ENCODE assay signal across 8 cellular contexts in the genomic region with DNA sequence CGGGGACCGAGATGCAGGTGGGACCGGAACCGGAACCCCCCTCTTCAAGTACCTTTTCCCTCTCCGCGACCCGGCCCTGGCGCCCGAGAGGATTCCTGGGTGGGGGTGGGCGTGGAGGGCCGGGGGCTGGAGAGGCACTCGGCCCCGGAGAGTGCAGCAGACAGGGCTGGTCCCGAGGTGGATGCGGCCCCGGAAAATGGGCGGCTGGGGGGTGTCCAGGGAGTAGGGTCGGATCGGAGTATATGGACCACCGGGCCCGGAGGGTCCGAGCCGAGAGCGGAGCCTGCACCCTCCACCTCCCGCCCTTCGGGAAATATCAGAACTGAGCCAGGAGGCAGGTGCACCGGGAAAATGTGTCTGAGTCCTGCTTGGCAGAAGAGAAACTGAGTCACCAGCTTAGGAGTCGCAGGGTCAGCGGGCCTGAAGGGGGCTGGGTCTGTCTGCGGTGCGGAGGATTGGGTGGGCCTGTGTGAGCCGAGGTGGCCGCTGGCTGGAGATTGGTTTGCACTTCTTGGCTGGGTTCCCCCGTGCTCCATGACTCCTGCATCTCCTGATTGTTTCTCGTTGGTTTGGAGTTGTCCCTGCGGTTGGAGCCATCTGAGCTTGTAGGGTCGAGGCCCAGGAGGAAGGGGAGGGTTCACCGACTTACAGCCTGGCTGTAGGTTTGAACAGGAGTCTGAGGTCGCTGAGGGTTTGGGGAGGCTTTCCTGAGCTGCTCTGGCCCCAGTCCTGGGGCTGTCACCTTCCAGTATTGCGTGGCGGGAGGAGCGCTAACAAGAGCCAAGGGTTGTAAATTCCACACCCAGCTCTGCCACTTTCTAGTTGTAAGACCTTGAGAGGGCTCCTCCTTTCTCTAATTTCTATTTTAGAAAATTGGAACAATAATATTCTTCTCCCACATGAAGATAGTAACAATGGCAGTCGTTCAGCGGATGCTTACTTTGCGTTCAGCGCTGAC. TPM values are rescaled to one million over a fixed set of nuclear protein-coding genes. Genes with fewer than 3 reads are reported as not detected.
DNase-seq lines count a peak whose midpoint lies in the region; ATAC-seq and TF ChIP-seq lines count a peak whose summit lies in the region.

No MANE protein-coding gene starts in this region.

- 0 out of 2 replicates have a peak, but pooled peaks cover 4% of the 10 kb centered on the region for H3K36me3 ChIP-seq in ACC112 (ENCODE audit: insufficient read depth, low read length)
- H3K36me3 ChIP-seq in parathyroid adenoma (ENCODE audit: control insufficient read depth, insufficient read depth, low read length), result no peaks in the 10 kb centered on the region

- TF ChIP-seq CTCF in foreskin keratinocyte (conservative IDR thresholded peaks at IDR 0.05) (no peak), parathyroid adenoma (IDR thresholded peaks at IDR 0.05) (no peak)

- no peaks in the 10 kb centered on the region for H3K9me3 ChIP-seq in parathyroid adenoma (ENCODE audit: control insufficient read depth, low read length)

- H3K4me1 ChIP-seq in ACC112 (ENCODE audit: control insufficient read depth, insufficient read depth, low read length, unreplicated experiment) (peaks cover 14% of the 10 kb centered on the region), foreskin keratinocyte (no peaks in the 10 kb centered on the region), parathyroid adenoma (no peaks in the 10 kb centered on the region)

- H3K27ac ChIP-seq in ACC112 (ENCODE audit: low read depth, low read length), result peak overlapping the region; percentile 80
- H3K27ac ChIP-seq in foreskin keratinocyte, result peak overlapping the region; percentile 91
- H3K27ac ChIP-seq in parathyroid adenoma, result peak overlapping the region; percentile 99

- H3K4me2 ChIP-seq in parathyroid adenoma (ENCODE audit: low read length), result peak overlapping the region; percentile 78

- H2AFZ ChIP-seq in ACC112 (ENCODE audit: low read length, unreplicated experiment), result peak overlapping the region; percentile 44
- H2AFZ ChIP-seq in parathyroid adenoma, result peak overlapping the region; percentile 100

- peak; percentile 23 for DNase-seq in activated CD4-positive, alpha-beta T cell treated with anti-CD3 and anti-CD28 coated beads, Interleukin-2, amount 50 U/mL, for 1 hour
- DNase-seq in foreskin keratinocyte (peak in 1 of 2 donors; percentile 17), iPS-NIHi7 (ENCODE audit: extremely low spot score) (no peak), NCI-H526 (lab: John Stamatoyannopoulos, UW) (no peak)

- H3K4me3 ChIP-seq in ACC112 (ENCODE audit: low read depth, low read length), result peak overlapping the region; percentile 91
- H3K4me3 ChIP-seq in parathyroid adenoma (ENCODE audit: low read depth, low read length), result peak overlapping the region; percentile 79

- H3K27me3 ChIP-seq in ACC112 (ENCODE audit: insufficient read depth, low read length), result no peaks in the 10 kb centered on the region
- H3K27me3 ChIP-seq in foreskin keratinocyte, result no peaks in the 10 kb centered on the region
- H3K27me3 ChIP-seq in parathyroid adenoma (ENCODE audit: control insufficient read depth, insufficient read depth, low read length), result no peaks in the 10 kb centered on the region

- ATAC-seq in GM21381 (IDR thresholded peaks at IDR 0.05; ENCODE audit: unreplicated experiment) (peak; percentile 4), foreskin keratinocyte (no peak), GM19452 (IDR thresholded peaks at IDR 0.05; ENCODE audit: unreplicated experiment) (no peak)

- H3K9ac ChIP-seq in parathyroid adenoma, result peak overlapping the region; percentile 98

- H3K79me2 ChIP-seq in ACC112 (ENCODE audit: control insufficient read depth, insufficient read depth, low read length, unreplicated experiment), result peaks cover 34% of the 10 kb centered on the region
- no peaks in the 10 kb centered on the region for H3K79me2 ChIP-seq in parathyroid adenoma

RNA-seq across cellular contexts. Expression of a gene that starts 0.6 kb away (rescaled TPM):
- total RNA-seq in foreskin keratinocyte, result 21.4 and 22.2 TPM in 2 replicates
- polyA plus RNA-seq in foreskin keratinocyte, result 21.7 and 24.1 TPM in 2 replicates

RNA-seq across cellular contexts. Expression of a gene that starts 14.1 kb away (rescaled TPM):
- total RNA-seq in foreskin keratinocyte, result 0.21 and 0.24 TPM in 2 replicates
- 0.27 and 0.57 TPM in 2 replicates for polyA plus RNA-seq in foreskin keratinocyte

RNA-seq across cellular contexts. Expression of a gene that starts 18.1 kb away (rescaled TPM):
- total RNA-seq in foreskin keratinocyte, result 169 and 192 TPM in 2 replicates
- 325 and 344 TPM in 2 replicates for polyA plus RNA-seq in foreskin keratinocyte

RNA-seq across cellular contexts. Expression of a gene that starts 41.4 kb away (rescaled TPM):
- 75.8 and 76.9 TPM in 2 replicates for total RNA-seq in foreskin keratinocyte
- polyA plus RNA-seq in foreskin keratinocyte, result 88.2 and 100 TPM in 2 replicates
